ENCODE assay signal across 8 cellular contexts in genomic region chr3:172709776-172710708, GRCh38. TPM values are rescaled to one million over a fixed set of nuclear protein-coding genes. Genes with fewer than 3 reads are reported as not detected.
DNase-seq lines count a peak whose midpoint lies in the region; ATAC-seq and TF ChIP-seq lines count a peak whose summit lies in the region.

No MANE protein-coding gene starts in this region.

- POLR2A ChIA-PET in HEK293 (lab: Yijun Ruan, JAX): interaction anchor here (1.0 to 1.7 kb wide), 4 partner anchors 10 to 40 kb away, joined by 5 to 7 read pairs (median 6); partner anchors contain the start of gene ECT2

- TF ChIP-seq POLR2A in body of pancreas (IDR thresholded peaks at IDR 0.05): no peak

- H3K27me3 ChIP-seq in body of pancreas (no peaks in the 10 kb centered on the region), iPS-18a (ENCODE audit: control insufficient read depth, insufficient read depth, low read length) (peaks cover 15% of the 10 kb centered on the region)

- TF ChIP-seq CTCF in HEK293 (tag by site-specific recombination; IDR thresholded peaks at IDR 0.05) (no peak), body of pancreas (IDR thresholded peaks at IDR 0.05) (no peak)

- intact Hi-C loops in body of pancreas (cut with DNase I) (no loop called here), sciatic nerve (cut with DNase I) (no loop called here)

- H3K9me3 ChIP-seq in HEK293 (ENCODE audit: control insufficient read depth, insufficient read depth, low read depth, low read length): no peaks in the 10 kb centered on the region
- no peaks in the 10 kb centered on the region for H3K9me3 ChIP-seq in body of pancreas
- no peaks in the 10 kb centered on the region for H3K9me3 ChIP-seq in iPS-18a (ENCODE audit: control insufficient read depth, low read depth, low read length)

- ATAC-seq in body of pancreas (peak; percentile 19), sciatic nerve (peak; percentile 68)

- H3K36me3 ChIP-seq in HEK293 (ENCODE audit: control insufficient read depth in 2 of 2, insufficient read depth in 1 of 2, low read length in 2 of 2): no peaks in the 10 kb centered on the region
- H3K36me3 ChIP-seq in body of pancreas (replicated peaks in 1 of 2; ENCODE audit: insufficient read depth in 1 of 2, low read depth in 2 of 2): no peaks in the 10 kb centered on the region
- no peaks in the 10 kb centered on the region for H3K36me3 ChIP-seq in iPS-18a (ENCODE audit: control insufficient read depth, low read depth, low read length)

- DNase-seq in ELF-1 (ENCODE audit: low read depth, low spot score): peak; percentile 91
- DNase-seq in OCI-M1 (lab: John Stamatoyannopoulos, UW): peak; percentile 24
- DNase-seq in body of pancreas: peak; percentile 33 to 50 (median 40)
- DNase-seq in sciatic nerve (ENCODE audit: low spot score): no peak
- DNase-seq in NCI-H2081 treated with DMSO at 0.1 percent for 48 hours (lab: John Stamatoyannopoulos, UW): no peak
- DNase-seq in inferior parietal cortex (ENCODE audit: extremely low spot score): no peak

- H3K4me3 ChIP-seq in HEK293 (ENCODE audit: low read depth, low read length) (peak overlapping the region; percentile 99), body of pancreas (peak overlapping the region; percentile 60 to 81), iPS-18a (ENCODE audit: low read length) (peak overlapping the region; percentile 87)

- 1% methylated on average over 21 of the region's 21 CpGs for WGBS in body of pancreas, 2 donors

- H3K9ac ChIP-seq in iPS-18a (ENCODE audit: low read length): peak overlapping the region; percentile 56

- H3K4me1 ChIP-seq in HEK293 (ENCODE audit: control insufficient read depth, insufficient read depth, low read length) (no peaks in the 10 kb centered on the region), body of pancreas (peaks cover 18% of the 10 kb centered on the region), iPS-18a (ENCODE audit: control insufficient read depth, low read depth, low read length) (peaks cover 8% of the 10 kb centered on the region)

- H3K27ac ChIP-seq in HEK293 (ENCODE audit: extremely low read depth, low read depth, low read length) (no peak overlapping the region), body of pancreas (peak overlapping the region; percentile 83 to 93 (median 90)), iPS-18a (ENCODE audit: low read length) (no peak overlapping the region)

- CTCF ChIA-PET in HEK293 (lab: Yijun Ruan, JAX): interaction anchor here (0.6 to 1.9 kb wide), 11 partner anchors 8 to 162 kb away, joined by 3 to 8 read pairs (median 3); no protein-coding TSS in a partner anchor

TF ChIP-seq in HEK293, 187 proteins besides CTCF, POLR2A, EP300 and RAD21:
- TF ChIP-seq MZF1 (tag by site-specific recombination; IDR thresholded peaks at IDR 0.05; ENCODE audit: borderline replicate concordance) (no peak), ZNF335 (tag by site-specific recombination; conservative IDR thresholded peaks at IDR 0.05) (peak; percentile 58), ZBTB20 (tag by site-specific recombination; IDR thresholded peaks at IDR 0.05) (peak; percentile 12; the same call in 1 of the 2 replicates), HOXC10 (CRISPR knock-in tag; IDR thresholded peaks at IDR 0.05) (no peak), ZBTB48 (tag by site-specific recombination; IDR thresholded peaks at IDR 0.05) (no peak; the same call in 1 of the 2 replicates), KLF10 (tag by site-specific recombination; IDR thresholded peaks at IDR 0.05) (no peak)

RNA-seq across cellular contexts. Expression of gene NCEH1, which starts 0.8 kb away (rescaled TPM):
- total RNA-seq in body of pancreas (10 to 100 TPM in 1 of 2 donors, 1 to 10 TPM in 1; 6.9 to 10.1 TPM), sciatic nerve (10.1 TPM)

RNA-seq across cellular contexts. Expression of gene ECT2, which starts 40.5 kb away (rescaled TPM):
- total RNA-seq in body of pancreas: 1 to 10 TPM in 1 of 2 donors, under 1 TPM in 1; 0.99 to 1.8 TPM
- 11.9 TPM for total RNA-seq in sciatic nerve

Comparison
In these comparisons a context has a peak if more than half of its experiments do, and no peak if none do; other contexts are left out.
1. DNase-seq: peak in ELF-1 (single experiment), OCI-M1 (single experiment) and body of pancreas (4 of 4); none in sciatic nerve (single experiment), NCI-H2081 treated with DMSO at 0.1 percent for 48 hours (single experiment) and inferior parietal cortex (single experiment).
2. H3K27ac ChIP-seq: peak in body of pancreas (4 of 4); none in HEK293 (single experiment) and iPS-18a (single experiment).
3. Peak in every context shown above with its lines, with median percentiles within 50 percentile points of each other: H3K4me3 ChIP-seq.